Comparison of ENCODE assay signal across 11 cellular contexts in genomic region chr9:1052119-1052907, GRCh38. TPM values are rescaled to one million over a fixed set of nuclear protein-coding genes. Genes with fewer than 3 reads are reported as not detected.
DNase-seq lines count a peak whose midpoint lies in the region; ATAC-seq and TF ChIP-seq lines count a peak whose summit lies in the region.
"Had no signal": no experiment of that assay in that cellular context is flagged by ENCODE, and none has a peak within 500 bp of the region (broad histone marks: within the 10 kb centered on the region; RNA-seq: fewer than 3 reads in every experiment).

No MANE protein-coding gene starts in this region.

- peaks cover 5% of the 10 kb centered on the region for H3K36me3 Mint-ChIP-seq in chondrocyte (ENCODE audit: low read depth)
- H3K36me3 Mint-ChIP-seq in naive B cell = peaks cover 18 to 26% of the 10 kb centered on the region in 2 donors

- no peak for TF ChIP-seq CTCF in cardiac muscle cell (IDR thresholded peaks at IDR 0.05; ENCODE audit: low read depth, low read length)
- TF ChIP-seq CTCF in right atrium auricular region (IDR thresholded peaks at IDR 0.05) = no peak
- TF ChIP-seq CTCF in chondrocyte (IDR thresholded peaks at IDR 0.05) = peak; percentile 49
- peak in 1 of 5 experiments; percentile 9 for TF ChIP-seq CTCF in transverse colon (IDR thresholded peaks at IDR 0.05)

- H3K4me3 Mint-ChIP-seq in chondrocyte (ENCODE audit: unreplicated experiment) = peak overlapping the region; percentile 56
- peak overlapping the region; percentile 29 to 78 (median 48) for H3K4me3 Mint-ChIP-seq in naive B cell

- peaks cover 16% of the 10 kb centered on the region for H3K9me3 Mint-ChIP-seq in chondrocyte (ENCODE audit: low read depth)
- peaks cover 5 to 37% (median 19%) of the 10 kb centered on the region in 7 donors for H3K9me3 Mint-ChIP-seq in naive B cell

- in situ Hi-C loops in transverse colon (cut with MboI; ENCODE audit: low pct_ligation_motif_present in 1 of 4, low pct_unique_long_range_greater_than_20kb in 1 of 4, low sequenced_read_pairs in 3 of 4) = no loop called here
- in situ Hi-C loops in G401 (cut with HindIII; ENCODE audit: low sequenced_read_pairs) = no loop called here

- TF ChIP-seq POLR2A in transverse colon (IDR thresholded peaks at IDR 0.05) = no peak

- H3K27ac Mint-ChIP-seq in chondrocyte (ENCODE audit: unreplicated experiment) (no peak overlapping the region), naive B cell (peak overlapping the region in 1 of 6 donors; percentile 70)

- no peaks in the 10 kb centered on the region for H3K9me3 ChIP-seq in cardiac muscle cell (ENCODE audit: low read depth)
- no peaks in the 10 kb centered on the region for H3K9me3 ChIP-seq in right atrium auricular region
- no peaks in the 10 kb centered on the region for H3K9me3 ChIP-seq in transverse colon
- H3K9me3 ChIP-seq: left lung had no signal

- H3K36me3 ChIP-seq in cardiac muscle cell (no peaks in the 10 kb centered on the region), right atrium auricular region (no peaks in the 10 kb centered on the region), transverse colon (no peaks in the 10 kb centered on the region)
- H3K36me3 ChIP-seq: left lung had no signal

- H3K27me3 Mint-ChIP-seq in chondrocyte (ENCODE audit: low read depth) (peaks cover 63% of the 10 kb centered on the region), naive B cell (peaks cover 73 to 80% (median 74%) of the 10 kb centered on the region in 3 donors)

- 25 to 28% methylated on average over 8 to 34 of the region's 36 CpGs for WGBS in transverse colon (ENCODE audit: low coverage in 1 of 2), 2 donors

- ATAC-seq in naive B cell (ENCODE audit: low read depth in 2 of 2) (no peak), HG03571 (IDR thresholded peaks at IDR 0.05; ENCODE audit: unreplicated experiment) (no peak), HG03460 (IDR thresholded peaks at IDR 0.05; ENCODE audit: unreplicated experiment) (no peak)

- TF ChIP-seq EP300 in transverse colon (IDR thresholded peaks at IDR 0.05; ENCODE audit: low read depth) = no peak

- H3K4me3 ChIP-seq in cardiac muscle cell (peak overlapping the region; percentile 37), right atrium auricular region (peak overlapping the region in 1 of 2 donors; percentile 39), transverse colon (peak overlapping the region in 3 of 4 donors; percentile 27 to 58 (median 43))

- H3K27me3 ChIP-seq in cardiac muscle cell = peaks cover 98% of the 10 kb centered on the region
- peaks cover 19 to 53% of the 10 kb centered on the region in 2 donors for H3K27me3 ChIP-seq in right atrium auricular region
- peaks cover 100% of the 10 kb centered on the region for H3K27me3 ChIP-seq in transverse colon

- H3K4me1 Mint-ChIP-seq in chondrocyte (ENCODE audit: low read depth) = peaks cover 22% of the 10 kb centered on the region
- H3K4me1 Mint-ChIP-seq in naive B cell = peaks cover 15 to 45% (median 35%) of the 10 kb centered on the region in 3 donors

- DNase-seq in cardiac muscle cell (ENCODE audit: low read depth in 1 of 2, low spot score in 1 of 2) (no peak), right atrium auricular region (ENCODE audit: low spot score) (no peak), chondrocyte (ENCODE audit: low spot score) (no peak), naive B cell (no peak), transverse colon (no peak), G401 (ENCODE audit: low spot score) (no peak)
- DNase-seq: DMS79 had no signal

- H3K27ac ChIP-seq in cardiac muscle cell (no peak overlapping the region), right atrium auricular region (no peak overlapping the region), transverse colon (peak overlapping the region in 3 of 4 donors; percentile 29 to 75 (median 71))
- H3K27ac ChIP-seq: left lung had no signal

- intact Hi-C loops in transverse colon (cut with DNase I; ENCODE audit: low total_unique reads) = no loop called here

- H3K4me1 ChIP-seq in cardiac muscle cell (ENCODE audit: low read depth) (no peaks in the 10 kb centered on the region), right atrium auricular region (peaks cover 0 to 38% of the 10 kb centered on the region in 2 donors), transverse colon (peaks cover 0 to 53% (median 31%) of the 10 kb centered on the region in 4 donors)

RNA-seq across cellular contexts. Expression of gene DMRT2, which starts 2.2 kb away (rescaled TPM):
- total RNA-seq in cardiac muscle cell = not detected in 2 replicates
- not detected in 2 replicates for polyA plus RNA-seq in cardiac muscle cell
- total RNA-seq in right atrium auricular region = not detected
- not detected in 3 replicates for total RNA-seq in chondrocyte
- not detected for polyA plus RNA-seq in naive B cell (ENCODE audit: low read depth in 6 of 6)
- 1 to 10 TPM; 1.1 to 3.8 (median 2.4) TPM for total RNA-seq in transverse colon
- total RNA-seq in G401 (2014; rRNA removed; shearing (Covaris generic)) = not detected in 2 replicates
- total RNA-seq: Right ventricle myocardium inferior had no signal

Comparison
In these comparisons a context has a peak if more than half of its experiments do, and no peak if none do; other contexts are left out.
1. H3K27ac ChIP-seq: peak in transverse colon (3 of 4); none in cardiac muscle cell (single experiment) and right atrium auricular region (0 of 2).